Comparison of ENCODE assay signal across 8 cellular contexts in genomic region chr14:68979021-68979721, GRCh38. TPM values are rescaled to one million over a fixed set of nuclear protein-coding genes. Genes with fewer than 3 reads are reported as not detected.
DNase-seq lines count a peak whose midpoint lies in the region; ATAC-seq lines count a peak whose summit lies in the region.

ACTN1 (minus strand) TSS chr14:68979302; CDS start chr14:68979056, 246 bp downstream.

- DNase-seq in Caki2 (ENCODE audit: low read depth) (peak; percentile 91), NCI-H526 (lab: John Stamatoyannopoulos, UW) (peak; percentile 95 to 99), cortex of kidney (lab: John Stamatoyannopoulos, UW) (peak; percentile 51), kidney tubule cell (ENCODE audit: low spot score) (peak; percentile 98)
- peak; percentile 49 to 61 for DNase-seq in activated CD4-positive, alpha-beta T cell treated with anti-CD3 and anti-CD28 coated beads, Interleukin-2, amount 50 U/mL, for 24 hours (ENCODE audit: low read depth in 1 of 2, low spot score in 1 of 2)
- DNase-seq in stimulated activated CD4-positive, alpha-beta T cell treated with anti-CD3 and anti-CD28 coated beads, Interleukin-15, amount 100 ng/mL, for 24 hours: peak; percentile 88

- ATAC-seq in HG03159 (IDR thresholded peaks at IDR 0.05; ENCODE audit: unreplicated experiment): peak; percentile 44
- ATAC-seq in HG03342 (IDR thresholded peaks at IDR 0.05; ENCODE audit: unreplicated experiment): no peak

- in situ Hi-C loops in Caki2 (cut with HindIII; ENCODE audit: low pct_unique_long_range_greater_than_20kb, low sequenced_read_pairs): no loop called here

RNA-seq across cellular contexts. Expression of gene ACTN1, which starts in this region (rescaled TPM):
- total RNA-seq in Caki2 (2014; rRNA removed; shearing (Covaris generic); ENCODE audit: low replicate concordance): 53.5 and 57.0 TPM in 2 replicates
